In genomic region chr2:239768031-239768800, GRCh38 we compare ENCODE assay signal across 27 cellular contexts.
"Had no signal": no experiment of that assay in that cellular context is flagged by ENCODE, and none has a peak within 500 bp of the region (broad histone marks: within the 10 kb centered on the region; RNA-seq: fewer than 3 reads in every experiment).

No MANE protein-coding gene starts in this region.

- H3K9me3 Mint-ChIP-seq: type B pancreatic cell had no signal

- H3K36me3 ChIP-seq: neutrophil, pancreas had no signal

- H3K4me1 Mint-ChIP-seq: activated CD4-positive, alpha-beta T cell treated with anti-CD3 and anti-CD28 coated beads, Interleukin-2, amount 10 ng/mL, durations not matched to agents 7 days and 5 days; activated CD8-positive, alpha-beta memory T cell treated with anti-CD3 and anti-CD28 coated beads, Interleukin-2, amount 10 ng/mL, durations not matched to agents 7 days and 5 days; activated naive CD4-positive, alpha-beta T cell treated with anti-CD3 and anti-CD28 coated beads, Interleukin-2, amount 10 ng/mL, durations not matched to agents 7 days and 5 days; activated T-helper 17 cell treated with anti-CD3 and anti-CD28 coated beads, Interleukin-2, amount 50 U/mL, for 72 hours; naive thymus-derived CD4-positive, alpha-beta T cell; stimulated activated naive B cell treated with anti-CD40 and anti-IgM and Interleukin-4, amounts not matched to agents 10 μg/mL and 1 μg/mL and 100 μg/mL, for 72 hours had no signal

- H3K9me3 ChIP-seq: neutrophil, pancreas, SK-N-SH, testis had no signal

- H3K4me3 Mint-ChIP-seq: activated CD4-positive, alpha-beta T cell treated with anti-CD3 and anti-CD28 coated beads, Interleukin-2, amount 10 ng/mL, durations not matched to agents 7 days and 5 days; activated CD8-positive, alpha-beta memory T cell treated with anti-CD3 and anti-CD28 coated beads, Interleukin-2, amount 10 ng/mL, durations not matched to agents 7 days and 5 days; activated CD8-positive, alpha-beta T cell treated with anti-CD3 and anti-CD28 coated beads for 36 hours; activated naive CD4-positive, alpha-beta T cell treated with anti-CD3 and anti-CD28 coated beads, Interleukin-2, amount 10 ng/mL, durations not matched to agents 7 days and 5 days; activated T-helper 17 cell treated with anti-CD3 and anti-CD28 coated beads, Interleukin-2, amount 50 U/mL, for 72 hours; brain; naive thymus-derived CD4-positive, alpha-beta T cell; stimulated activated naive B cell treated with anti-CD40 and anti-IgM and Interleukin-4, amounts not matched to agents 10 μg/mL and 1 μg/mL and 100 μg/mL, for 72 hours; type B pancreatic cell had no signal

- H3K4me3 ChIP-seq: lung, pancreas, testis had no signal

- H3K27me3 ChIP-seq: foreskin keratinocyte, pancreas, testis had no signal

- H3K4me1 ChIP-seq: foreskin keratinocyte, pancreas, testis had no signal

- H3K27ac Mint-ChIP-seq: activated CD4-positive, alpha-beta T cell treated with anti-CD3 and anti-CD28 coated beads, Interleukin-2, amount 10 ng/mL, durations not matched to agents 7 days and 5 days; activated CD8-positive, alpha-beta memory T cell treated with anti-CD3 and anti-CD28 coated beads, Interleukin-2, amount 10 ng/mL, durations not matched to agents 7 days and 5 days; activated CD8-positive, alpha-beta T cell treated with anti-CD3 and anti-CD28 coated beads for 36 hours; activated naive CD4-positive, alpha-beta T cell treated with anti-CD3 and anti-CD28 coated beads, Interleukin-2, amount 10 ng/mL, durations not matched to agents 7 days and 5 days; activated T-helper 17 cell treated with anti-CD3 and anti-CD28 coated beads, Interleukin-2, amount 50 U/mL, for 72 hours; brain; stimulated activated naive B cell treated with anti-CD40 and anti-IgM and Interleukin-4, amounts not matched to agents 10 μg/mL and 1 μg/mL and 100 μg/mL, for 72 hours; type B pancreatic cell had no signal

- H3K27ac ChIP-seq: foreskin keratinocyte, neutrophil, pancreas, testis, VCaP had no signal

- H3K27me3 Mint-ChIP-seq: activated CD8-positive, alpha-beta T cell treated with anti-CD3 and anti-CD28 coated beads for 36 hours; activated T-helper 17 cell treated with anti-CD3 and anti-CD28 coated beads, Interleukin-2, amount 50 U/mL, for 72 hours; brain had no signal

- DNase-seq: activated CD4-positive, alpha-beta T cell treated with anti-CD3 and anti-CD28 coated beads, Interleukin-2, amount 10 ng/mL, durations not matched to agents 7 days and 5 days; activated CD4-positive, CD25-positive, alpha-beta regulatory T cell treated with anti-CD3 and anti-CD28 coated beads, Interleukin-2, amount 50 U/mL, for 72 hours; activated CD8-positive, alpha-beta memory T cell treated with anti-CD3 and anti-CD28 coated beads, Interleukin-2, amount 10 ng/mL, durations not matched to agents 7 days and 5 days; activated CD8-positive, alpha-beta T cell treated with anti-CD3 and anti-CD28 coated beads for 36 hours; activated naive CD4-positive, alpha-beta T cell treated with anti-CD3 and anti-CD28 coated beads, Interleukin-2, amount 10 ng/mL, durations not matched to agents 7 days and 5 days; activated T-cell treated with anti-CD3 and anti-CD28 coated beads, Interleukin-2, amount 50 U/mL, for 1 hour; anterior cingulate cortex; caudate nucleus; dermis blood vessel endothelial cell; effector memory CD4-positive, alpha-beta T cell; kidney; naive thymus-derived CD4-positive, alpha-beta T cell; SK-N-SH; small intestine; stimulated activated CD4-positive, alpha-beta T cell treated with anti-CD3 and anti-CD28 coated beads, Interleukin-15, amount 100 ng/mL, for 24 hours; stimulated activated naive B cell treated with anti-CD40 and anti-IgM and Interleukin-4, amounts not matched to agents 10 μg/mL and 1 μg/mL and 100 μg/mL, for 72 hours; T-helper 2 cell; testis had no signal

- H3K36me3 Mint-ChIP-seq: activated CD8-positive, alpha-beta memory T cell treated with anti-CD3 and anti-CD28 coated beads, Interleukin-2, amount 10 ng/mL, durations not matched to agents 7 days and 5 days; activated naive CD4-positive, alpha-beta T cell treated with anti-CD3 and anti-CD28 coated beads, Interleukin-2, amount 10 ng/mL, durations not matched to agents 7 days and 5 days; brain; naive thymus-derived CD4-positive, alpha-beta T cell; stimulated activated naive B cell treated with anti-CD40 and anti-IgM and Interleukin-4, amounts not matched to agents 10 μg/mL and 1 μg/mL and 100 μg/mL, for 72 hours; type B pancreatic cell had no signal

- ATAC-seq: activated CD8-positive, alpha-beta memory T cell treated with anti-CD3 and anti-CD28 coated beads, Interleukin-2, amount 10 ng/mL, durations not matched to agents 7 days and 5 days; activated CD8-positive, alpha-beta T cell treated with anti-CD3 and anti-CD28 coated beads for 36 hours; activated T-helper 17 cell treated with anti-CD3 and anti-CD28 coated beads, Interleukin-2, amount 50 U/mL, for 72 hours; naive thymus-derived CD4-positive, alpha-beta T cell; pancreas; right cardiac atrium; stimulated activated naive B cell treated with anti-CD40 and anti-IgM and Interleukin-4, amounts not matched to agents 10 μg/mL and 1 μg/mL and 100 μg/mL, for 72 hours had no signal
